Comparison of ENCODE assay signal across 1 cellular context in genomic region chr2:10135296-10136089, GRCh38.
TF ChIP-seq lines count a peak whose summit lies in the region.

No MANE protein-coding gene starts in this region.

TF ChIP-seq in HEK293, 187 proteins besides CTCF, POLR2A, EP300 and RAD21 (continued from another document and continues in another):
- TF ChIP-seq, protein P1, sequence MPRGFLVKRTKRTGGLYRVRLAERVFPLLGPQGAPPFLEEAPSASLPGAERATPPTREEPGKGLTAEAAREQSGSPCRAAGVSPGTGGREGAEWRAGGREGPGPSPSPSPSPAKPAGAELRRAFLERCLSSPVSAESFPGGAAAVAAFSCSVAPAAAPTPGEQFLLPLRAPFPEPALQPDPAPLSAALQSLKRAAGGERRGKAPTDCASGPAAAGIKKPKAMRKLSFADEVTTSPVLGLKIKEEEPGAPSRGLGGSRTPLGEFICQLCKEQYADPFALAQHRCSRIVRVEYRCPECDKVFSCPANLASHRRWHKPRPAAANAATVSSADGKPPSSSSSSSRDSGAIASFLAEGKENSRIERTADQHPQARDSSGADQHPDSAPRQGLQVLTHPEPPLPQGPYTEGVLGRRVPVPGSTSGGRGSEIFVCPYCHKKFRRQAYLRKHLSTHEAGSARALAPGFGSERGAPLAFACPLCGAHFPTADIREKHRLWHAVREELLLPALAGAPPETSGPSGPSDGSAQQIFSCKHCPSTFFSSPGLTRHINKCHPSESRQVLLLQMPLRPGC (tag by site-specific recombination; IDR thresholded peaks at IDR 0.05), result peak; percentile 83
- TF ChIP-seq MEIS1 (CRISPR knock-in tag; IDR thresholded peaks at IDR 0.05; ENCODE audit: borderline replicate concordance), result no peak
- TF ChIP-seq ZBTB49 (tag by site-specific recombination; IDR thresholded peaks at IDR 0.05; ENCODE audit: low read depth), result no peak
- TF ChIP-seq ZNF146 (tag by site-specific recombination; IDR thresholded peaks at IDR 0.05), result peak; percentile 51
- TF ChIP-seq AEBP2 (tag by site-specific recombination; IDR thresholded peaks at IDR 0.05; ENCODE audit: borderline replicate concordance), result no peak
- TF ChIP-seq ZNF362 (tag by site-specific recombination; IDR thresholded peaks at IDR 0.05), result no peak
- TF ChIP-seq KLF10 (tag by site-specific recombination; IDR thresholded peaks at IDR 0.05), result peak; percentile 27; the same call in 1 of the 2 replicates
- TF ChIP-seq ZNF311 (tag by site-specific recombination; IDR thresholded peaks at IDR 0.05; ENCODE audit: borderline replicate concordance), result no peak
- no peak for TF ChIP-seq ZNF155 (tag by site-specific recombination; IDR thresholded peaks at IDR 0.05)
- TF ChIP-seq ZIC2 (tag by site-specific recombination; IDR thresholded peaks at IDR 0.05), result no peak
- no peak for TF ChIP-seq ZNF792 (tag by site-specific recombination; IDR thresholded peaks at IDR 0.05)
- 0 out of 2 replicates have a peak, but pooled peaks have one; percentile 17 for TF ChIP-seq SCRT1 (tag by site-specific recombination; IDR thresholded peaks at IDR 0.05; ENCODE audit: borderline replicate concordance)
- no peak for TF ChIP-seq ZNF654 (tag by site-specific recombination; IDR thresholded peaks at IDR 0.05; ENCODE audit: low read depth)
- no peak for TF ChIP-seq PRDM2 (tag by site-specific recombination; IDR thresholded peaks at IDR 0.05; ENCODE audit: borderline replicate concordance)
- TF ChIP-seq OVOL3 (tag by site-specific recombination; IDR thresholded peaks at IDR 0.05), result 0 out of 2 replicates have a peak, but pooled peaks have one; percentile 44
- no peak for TF ChIP-seq TRIM28 (IDR thresholded peaks at IDR 0.05; ENCODE audit: borderline replicate concordance, low read length)
- TF ChIP-seq ZNF132 (tag by site-specific recombination; IDR thresholded peaks at IDR 0.05; ENCODE audit: borderline replicate concordance), result no peak
- TF ChIP-seq, protein P2, sequence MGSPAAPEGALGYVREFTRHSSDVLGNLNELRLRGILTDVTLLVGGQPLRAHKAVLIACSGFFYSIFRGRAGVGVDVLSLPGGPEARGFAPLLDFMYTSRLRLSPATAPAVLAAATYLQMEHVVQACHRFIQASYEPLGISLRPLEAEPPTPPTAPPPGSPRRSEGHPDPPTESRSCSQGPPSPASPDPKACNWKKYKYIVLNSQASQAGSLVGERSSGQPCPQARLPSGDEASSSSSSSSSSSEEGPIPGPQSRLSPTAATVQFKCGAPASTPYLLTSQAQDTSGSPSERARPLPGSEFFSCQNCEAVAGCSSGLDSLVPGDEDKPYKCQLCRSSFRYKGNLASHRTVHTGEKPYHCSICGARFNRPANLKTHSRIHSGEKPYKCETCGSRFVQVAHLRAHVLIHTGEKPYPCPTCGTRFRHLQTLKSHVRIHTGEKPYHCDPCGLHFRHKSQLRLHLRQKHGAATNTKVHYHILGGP (tag by site-specific recombination; IDR thresholded peaks at IDR 0.05), result no peak
- TF ChIP-seq GLI4 (tag by site-specific recombination; IDR thresholded peaks at IDR 0.05), result no peak
- peak; percentile 94 for TF ChIP-seq PRDM6 (tag by site-specific recombination; IDR thresholded peaks at IDR 0.05)
- TF ChIP-seq IKZF3 (tag by site-specific recombination; IDR thresholded peaks at IDR 0.05), result peak; percentile 69; the same call in 1 of the 2 replicates
- TF ChIP-seq ZNF202 (tag by site-specific recombination; IDR thresholded peaks at IDR 0.05; ENCODE audit: borderline replicate concordance), result no peak
- TF ChIP-seq ZNF214 (tag by site-specific recombination; IDR thresholded peaks at IDR 0.05; ENCODE audit: borderline replicate concordance), result no peak
- no peak for TF ChIP-seq ZBTB1 (tag by site-specific recombination; IDR thresholded peaks at IDR 0.05)
- peak; percentile 54 for TF ChIP-seq KLF8 (tag by site-specific recombination; IDR thresholded peaks at IDR 0.05)
- peak; percentile 42; the same call in 1 of the 2 replicates for TF ChIP-seq SCRT2 (tag by site-specific recombination; IDR thresholded peaks at IDR 0.05)
- TF ChIP-seq ZNF707 (tag by site-specific recombination; IDR thresholded peaks at IDR 0.05), result no peak
- no peak for TF ChIP-seq KLF7 (tag by site-specific recombination; IDR thresholded peaks at IDR 0.05; ENCODE audit: borderline replicate concordance)
- TF ChIP-seq BCL11A (tag by site-specific recombination; IDR thresholded peaks at IDR 0.05; ENCODE audit: low read depth), result peak; percentile 84; the same call in 1 of the 2 replicates
- TF ChIP-seq OSR2 (tag by site-specific recombination; IDR thresholded peaks at IDR 0.05), result peak; percentile 87
- no peak for TF ChIP-seq ZNF37A (tag by site-specific recombination; IDR thresholded peaks at IDR 0.05)
- TF ChIP-seq ZFP3 (tag by site-specific recombination; IDR thresholded peaks at IDR 0.05; ENCODE audit: low read depth), result no peak
- TF ChIP-seq ZNF768 (tag by site-specific recombination; IDR thresholded peaks at IDR 0.05), result no peak
- no peak for TF ChIP-seq ZNF175 (tag by site-specific recombination; IDR thresholded peaks at IDR 0.05)
- 0 out of 2 replicates have a peak, but pooled peaks have one; percentile 28 for TF ChIP-seq ZNF366 (tag by site-specific recombination; conservative IDR thresholded peaks at IDR 0.05)
- TF ChIP-seq SP3 (tag by site-specific recombination; IDR thresholded peaks at IDR 0.05), result no peak; the same call in 1 of the 2 replicates
- TF ChIP-seq ZBTB17 (tag by site-specific recombination; IDR thresholded peaks at IDR 0.05), result peak; percentile 27; the same call in 1 of the 2 replicates
- TF ChIP-seq, protein P3, sequence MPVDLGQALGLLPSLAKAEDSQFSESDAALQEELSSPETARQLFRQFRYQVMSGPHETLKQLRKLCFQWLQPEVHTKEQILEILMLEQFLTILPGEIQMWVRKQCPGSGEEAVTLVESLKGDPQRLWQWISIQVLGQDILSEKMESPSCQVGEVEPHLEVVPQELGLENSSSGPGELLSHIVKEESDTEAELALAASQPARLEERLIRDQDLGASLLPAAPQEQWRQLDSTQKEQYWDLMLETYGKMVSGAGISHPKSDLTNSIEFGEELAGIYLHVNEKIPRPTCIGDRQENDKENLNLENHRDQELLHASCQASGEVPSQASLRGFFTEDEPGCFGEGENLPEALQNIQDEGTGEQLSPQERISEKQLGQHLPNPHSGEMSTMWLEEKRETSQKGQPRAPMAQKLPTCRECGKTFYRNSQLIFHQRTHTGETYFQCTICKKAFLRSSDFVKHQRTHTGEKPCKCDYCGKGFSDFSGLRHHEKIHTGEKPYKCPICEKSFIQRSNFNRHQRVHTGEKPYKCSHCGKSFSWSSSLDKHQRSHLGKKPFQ (tag by site-specific recombination; IDR thresholded peaks at IDR 0.05), result peak; percentile 27; the same call in 1 of the 2 replicates
- TF ChIP-seq EGR2 (tag by site-specific recombination; IDR thresholded peaks at IDR 0.05; ENCODE audit: low read depth), result peak; percentile 45; the same call in 1 of the 2 replicates
- no peak for TF ChIP-seq ZNF585B (tag by site-specific recombination; IDR thresholded peaks at IDR 0.05)
- peak; percentile 61 for TF ChIP-seq ZXDB (tag by site-specific recombination; IDR thresholded peaks at IDR 0.05)
- no peak for TF ChIP-seq ZNF785 (tag by site-specific recombination; IDR thresholded peaks at IDR 0.05)
- TF ChIP-seq ZNF548 (tag by site-specific recombination; IDR thresholded peaks at IDR 0.05), result no peak
- no peak for TF ChIP-seq GLIS2 (tag by site-specific recombination; IDR thresholded peaks at IDR 0.05)
- TF ChIP-seq ZNF843 (tag by site-specific recombination; IDR thresholded peaks at IDR 0.05), result peak; percentile 76
- no peak for TF ChIP-seq ZNF704 (tag by site-specific recombination; IDR thresholded peaks at IDR 0.05)
